Comparison of ENCODE assay signal across 14 cellular contexts in genomic region chr7:106862317-106863183, GRCh38. TPM values are rescaled to one million over a fixed set of nuclear protein-coding genes. Genes with fewer than 3 reads are reported as not detected.
DNase-seq lines count a peak whose midpoint lies in the region; ATAC-seq and TF ChIP-seq lines count a peak whose summit lies in the region.
"Had no signal": no experiment of that assay in that cellular context is flagged by ENCODE, and none has a peak within 500 bp of the region (broad histone marks: within the 10 kb centered on the region; RNA-seq: fewer than 3 reads in every experiment).

No MANE protein-coding gene starts in this region.

- H3K4me1 ChIP-seq in SK-N-SH (ENCODE audit: control insufficient read depth in 1 of 2, insufficient read depth in 2 of 2, low read depth in 1 of 2, low read length in 1 of 2) (peaks cover 0 to 4% of the 10 kb centered on the region in 2 experiments; a peak in 2 of 4 replicates), Karpas-422 (ENCODE audit: low read length) (peaks cover 52% of the 10 kb centered on the region)
- H3K4me1 ChIP-seq: parathyroid adenoma had no signal

- H3K4me3 ChIP-seq in SK-N-SH (ENCODE audit: low read depth in 2 of 2, low read length in 1 of 2) = no peak overlapping the region
- no peak overlapping the region for H3K4me3 ChIP-seq in Karpas-422 (ENCODE audit: low read length)
- H3K4me3 ChIP-seq: tibial nerve had no signal

- intact Hi-C loops in dendritic cell treated with granulocyte-macrophage colony-stimulating factor and Interleukin-4, amounts not matched to agents 40 ng/mL and 50 ng/mL, for 4 days (cut with micrococcal nuclease) = no loop called here
- intact Hi-C loops in sciatic nerve (cut with DNase I) = no loop called here

- DNase-seq in SK-N-SH (no peak), Karpas-422 (no peak), sciatic nerve (ENCODE audit: low spot score) (no peak)
- no peak for DNase-seq in stimulated activated naive CD4-positive, alpha-beta T cell (lab: John Stamatoyannopoulos, UW)
- DNase-seq: DMS79, NCI-H510A had no signal

- 76% methylated on average over 8 of the region's 8 CpGs for whole genome bisulfite sequencing in SK-N-SH (ENCODE audit: low lambda C conversion rate)

- no peaks in the 10 kb centered on the region for H4K20me1 ChIP-seq in SK-N-SH (ENCODE audit: insufficient read depth)
- H4K20me1 ChIP-seq in Karpas-422 (ENCODE audit: insufficient read depth, low read depth, low read length) = no peaks in the 10 kb centered on the region

- peaks cover under 1% of the 10 kb centered on the region for H3K27me3 Mint-ChIP-seq in dendritic cell treated with granulocyte-macrophage colony-stimulating factor and Interleukin-4, amounts not matched to agents 40 ng/mL and 50 ng/mL, for 4 days

- CTCF ChIA-PET in SK-N-SH (lab: Yijun Ruan, JAX) = interaction anchor here (0.9 to 1.6 kb wide), 2 partner anchors 12 to 70 kb away, joined by 3 read pairs; no protein-coding TSS in a partner anchor

- H3K9me2 ChIP-seq in SK-N-SH (no peaks in the 10 kb centered on the region), Karpas-422 (replicated peaks; ENCODE audit: insufficient read depth, low read length) (no peaks in the 10 kb centered on the region)

- TF ChIP-seq EP300 in SK-N-SH (IDR thresholded peaks at IDR 0.05; ENCODE audit: borderline replicate concordance in 1 of 2, low read depth in 1 of 2, low read length in 1 of 2) = no peak

- POLR2A ChIA-PET in SK-N-SH (lab: Yijun Ruan, JAX) = no interaction called here

- H3K27ac ChIP-seq in SK-N-SH (ENCODE audit: low read depth in 2 of 2, low read length in 1 of 2) (no peak overlapping the region), Karpas-422 (ENCODE audit: low read length) (peak overlapping the region; percentile 94)
- H3K27ac ChIP-seq: parathyroid adenoma, RWPE1 had no signal

- no peaks in the 10 kb centered on the region for H3F3A ChIP-seq in SK-N-SH (replicated peaks; ENCODE audit: insufficient read depth)

- H3K9me3 ChIP-seq in SK-N-SH = no peaks in the 10 kb centered on the region
- H3K9me3 ChIP-seq in Karpas-422 (ENCODE audit: low read length) = no peaks in the 10 kb centered on the region

- TF ChIP-seq CTCF in SK-N-SH (IDR thresholded peaks at IDR 0.05) = no peak

- H3K4me1 Mint-ChIP-seq in dendritic cell treated with granulocyte-macrophage colony-stimulating factor and Interleukin-4, amounts not matched to agents 40 ng/mL and 50 ng/mL, for 4 days (ENCODE audit: low read depth) = peaks cover 59% of the 10 kb centered on the region

- H3K4me2 ChIP-seq in SK-N-SH = no peak overlapping the region
- H3K4me2 ChIP-seq in Karpas-422 (ENCODE audit: low read depth, low read length, poor library complexity, severe bottlenecking) = peak overlapping the region; percentile 95

- no peaks in the 10 kb centered on the region for H3K79me2 ChIP-seq in SK-N-SH (ENCODE audit: insufficient read depth)
- H3K79me2 ChIP-seq in Karpas-422 (ENCODE audit: low read length) = peaks cover 30% of the 10 kb centered on the region
- H3K79me2 ChIP-seq: parathyroid adenoma had no signal

- H3K4me3 Mint-ChIP-seq in dendritic cell treated with granulocyte-macrophage colony-stimulating factor and Interleukin-4, amounts not matched to agents 40 ng/mL and 50 ng/mL, for 4 days = no peak overlapping the region

- no peaks in the 10 kb centered on the region for H3K36me3 ChIP-seq in SK-N-SH (replicated peaks in 1 of 2; ENCODE audit: control insufficient read depth in 1 of 2, insufficient read depth in 2 of 2, low read length in 1 of 2)
- no peaks in the 10 kb centered on the region for H3K36me3 ChIP-seq in Karpas-422 (ENCODE audit: insufficient read depth, low read length)

- no peaks in the 10 kb centered on the region for H3K27me3 ChIP-seq in SK-N-SH (ENCODE audit: insufficient read depth)
- H3K27me3 ChIP-seq in Karpas-422 (ENCODE audit: low read length) = no peaks in the 10 kb centered on the region
- H3K27me3 ChIP-seq: tibial nerve had no signal

- H3K36me3 Mint-ChIP-seq in dendritic cell treated with granulocyte-macrophage colony-stimulating factor and Interleukin-4, amounts not matched to agents 40 ng/mL and 50 ng/mL, for 4 days (ENCODE audit: low read depth) = peaks cover 11% of the 10 kb centered on the region

- H3K27ac Mint-ChIP-seq in dendritic cell treated with granulocyte-macrophage colony-stimulating factor and Interleukin-4, amounts not matched to agents 40 ng/mL and 50 ng/mL, for 4 days = peak overlapping the region; percentile 36

- peaks cover 23% of the 10 kb centered on the region for H3K9me3 Mint-ChIP-seq in dendritic cell treated with granulocyte-macrophage colony-stimulating factor and Interleukin-4, amounts not matched to agents 40 ng/mL and 50 ng/mL, for 4 days

- ATAC-seq in SK-N-SH treated with all-trans-retinoic acid at 6 μM for 48 hours (peak; percentile 60), sciatic nerve (peak; percentile 52), GM18498 (IDR thresholded peaks at IDR 0.05; ENCODE audit: unreplicated experiment) (no peak), HG02588 (IDR thresholded peaks at IDR 0.05; ENCODE audit: unreplicated experiment) (no peak)
- ATAC-seq: esophagus mucosa had no signal

- H3K9ac ChIP-seq in SK-N-SH (no peak overlapping the region), Karpas-422 (ENCODE audit: low read length) (no peak overlapping the region)
- H3K9ac ChIP-seq: parathyroid adenoma had no signal

- H2AFZ ChIP-seq in SK-N-SH (ENCODE audit: low read depth) (no peak overlapping the region; the same call in 1 of the 2 replicates), Karpas-422 (ENCODE audit: low read length) (peak overlapping the region; percentile 70)
- H2AFZ ChIP-seq: parathyroid adenoma had no signal

- TF ChIP-seq RAD21 in SK-N-SH (IDR thresholded peaks at IDR 0.05; ENCODE audit: low read length) = no peak

TF ChIP-seq in SK-N-SH treated with all-trans-retinoic acid at 6 μM for 48 hours, 23 proteins besides CTCF, POLR2A, EP300 and RAD21:
- TF ChIP-seq ZC3H10 (CRISPR knock-in tag; IDR thresholded peaks at IDR 0.05) (no peak), TCF4 (CRISPR knock-in tag; IDR thresholded peaks at IDR 0.05; ENCODE audit: borderline replicate concordance) (0 out of 2 replicates have a peak, but pooled peaks have one; percentile 20)
TF ChIP-seq in SK-N-SH treated with all-trans-retinoic acid at 6 μM for 48 hours: peak in this region for 1.

TF ChIP-seq in SK-N-SH, 30 proteins besides CTCF, POLR2A, EP300 and RAD21 (continues in another document):
- TF ChIP-seq RCOR1 (IDR thresholded peaks at IDR 0.05; ENCODE audit: low read length) (no peak), MAX (IDR thresholded peaks at IDR 0.05; ENCODE audit: low read depth) (no peak), IRF3 (IDR thresholded peaks at IDR 0.05; ENCODE audit: low read depth, low read length) (no peak), JUND (IDR thresholded peaks at IDR 0.05) (no peak), FOSL2 (IDR thresholded peaks at IDR 0.05; ENCODE audit: borderline replicate concordance, low read depth) (no peak), USF2 (IDR thresholded peaks at IDR 0.05; ENCODE audit: borderline replicate concordance, low read depth, low read length) (no peak), SMC3 (IDR thresholded peaks at IDR 0.05; ENCODE audit: low read depth, low read length) (no peak), RXRA (IDR thresholded peaks at IDR 0.05; ENCODE audit: borderline replicate concordance, low read depth) (no peak), ZBTB33 (IDR thresholded peaks at IDR 0.05; ENCODE audit: borderline replicate concordance, low read depth) (no peak), TCF12 (IDR thresholded peaks at IDR 0.05) (no peak)

RNA-seq across cellular contexts. Expression of gene PIK3CG, which starts 2.5 kb away (rescaled TPM):
- polyA plus RNA-seq in SK-N-SH (2012; rRNA removed) = not detected in 2 replicates
- under 0.01 TPM in 1 of 2 replicates, not detected in the other for polyA plus RNA-seq in SK-N-SH (2012; cell fraction: cytosol; rRNA removed)
- not detected in 2 replicates for polyA plus RNA-seq in SK-N-SH (2012; cell fraction: nucleus; rRNA removed)
- 87.6 and 118 TPM in 2 replicates for total RNA-seq in Karpas-422 (2014; rRNA removed; shearing (Covaris generic); ENCODE audit: low replicate concordance)
- 6.6 TPM for total RNA-seq in sciatic nerve

Comparison
In these comparisons a context has a peak if more than half of its experiments do, and no peak if none do; other contexts are left out.
1. ATAC-seq: peak in SK-N-SH treated with all-trans-retinoic acid at 6 μM for 48 hours (single experiment) and sciatic nerve (single experiment); none in GM18498 (single experiment) and HG02588 (single experiment).
2. RNA of gene PIK3CG, which starts 2.5 kb away (total RNA-seq): 87.6 to 118 TPM in Karpas-422; 6.6 TPM in sciatic nerve (single experiment); every median in the first group is over 10 times any median in the second.